Comparison of ENCODE assay signal across 11 cellular contexts in genomic region chr14:75823334-75823733, GRCh38.
DNase-seq lines count a peak whose midpoint lies in the region; ATAC-seq, FAIRE-seq and TF ChIP-seq lines count a peak whose summit lies in the region.
"Had no signal": no experiment of that assay in that cellular context is flagged by ENCODE, and none has a peak within 500 bp of the region (broad histone marks: within the 10 kb centered on the region; RNA-seq: fewer than 3 reads in every experiment).

No MANE protein-coding gene starts in this region.

- CTCF ChIA-PET in HCT116 (lab: Charles Lee), result interaction anchor here (1.3 kb wide), 1 partner anchor 159 kb away, joined by 5 read pairs; no protein-coding TSS in a partner anchor

- TF ChIP-seq CTCF in HCT116 (IDR thresholded peaks at IDR 0.05 in 2 of 3, conservative IDR thresholded peaks at IDR 0.05 in 1 of 3; ENCODE audit: borderline replicate concordance in 1 of 3, insufficient read depth in 1 of 3, low read depth in 2 of 3, low read length in 2 of 3) (no peak), chondrocyte (IDR thresholded peaks at IDR 0.05) (no peak), hepatocyte (IDR thresholded peaks at IDR 0.05; ENCODE audit: poor library complexity) (no peak), endothelial cell (IDR thresholded peaks at IDR 0.05; ENCODE audit: unreplicated experiment) (no peak)

- H3K27me3 Mint-ChIP-seq in chondrocyte (ENCODE audit: low read depth), result no peaks in the 10 kb centered on the region
- no peaks in the 10 kb centered on the region for H3K27me3 Mint-ChIP-seq in endothelial cell (ENCODE audit: unreplicated experiment)
- H3K27me3 Mint-ChIP-seq: IgD-negative memory B cell had no signal

- H3K4me3 ChIP-seq in HCT116 (replicated peaks in 1 of 2; ENCODE audit: low read depth in 1 of 2, low read length in 2 of 2) (no peak overlapping the region), hepatocyte (no peak overlapping the region), skin epidermis (no peak overlapping the region)

- H2AFZ ChIP-seq in HCT116 (ENCODE audit: low read depth, low read length, poor library complexity, severe bottlenecking) (no peak overlapping the region), hepatocyte (no peak overlapping the region)

- RAD21 ChIA-PET in HCT116 (lab: Charles Lee; ENCODE audit: low non-redundant PET in 1 of 2, low total read pairs in 2 of 2, uncharacterized antibody in 2 of 2, unreplicated experiment in 2 of 2), result no interaction called here

- H3K27ac ChIP-seq in HCT116 (ENCODE audit: low read depth, low read length) (peak overlapping the region; percentile 75), hepatocyte (peak overlapping the region; percentile 93), skin epidermis (peak overlapping the region in 17 of 21 experiments; percentile 0 to 90 (median 54))

- peak overlapping the region; percentile 53; the same call in 1 of the 2 replicates for H3K4me2 ChIP-seq in HCT116 (ENCODE audit: low read length)
- H3K4me2 ChIP-seq in hepatocyte, result no peak overlapping the region

- H3K4me1 Mint-ChIP-seq in chondrocyte (ENCODE audit: low read depth) (peaks cover 71% of the 10 kb centered on the region), endothelial cell (ENCODE audit: unreplicated experiment) (no peaks in the 10 kb centered on the region)

- no peaks in the 10 kb centered on the region for H3K27me3 ChIP-seq in HCT116 (ENCODE audit: insufficient read depth, low read length)
- no peaks in the 10 kb centered on the region for H3K27me3 ChIP-seq in hepatocyte

- no peak for FAIRE-seq in frontal cortex (lab: Jason Lieb, UNC)

- no peaks in the 10 kb centered on the region for H3K9me2 ChIP-seq in HCT116 (ENCODE audit: insufficient read depth)
- H3K9me2 ChIP-seq in hepatocyte (replicated peaks; ENCODE audit: insufficient read depth), result no peaks in the 10 kb centered on the region

- 54% methylated on average over 4 of the region's 4 CpGs for WGBS in hepatocyte (ENCODE audit: low lambda C conversion rate, missing lambda C conversion rate)

- H3K27ac Mint-ChIP-seq in chondrocyte (ENCODE audit: unreplicated experiment) (peak overlapping the region; percentile 98), endothelial cell (ENCODE audit: unreplicated experiment) (no peak overlapping the region)
- H3K27ac Mint-ChIP-seq: IgD-negative memory B cell had no signal

- BruUV-seq in HCT116 (replicated peaks; lab: Mats Ljungman, UMichigan), result no TSS peak

- H3K9me3 Mint-ChIP-seq in chondrocyte (ENCODE audit: low read depth) (no peaks in the 10 kb centered on the region), endothelial cell (ENCODE audit: unreplicated experiment) (no peaks in the 10 kb centered on the region)
- H3K9me3 Mint-ChIP-seq: IgD-negative memory B cell had no signal

- no peak for ATAC-seq in HCT116

- H3K9me3 ChIP-seq in HCT116 (ENCODE audit: control insufficient read depth in 1 of 2, insufficient read depth in 1 of 2, low read depth in 1 of 2, low read length in 2 of 2) (no peaks in the 10 kb centered on the region), hepatocyte (ENCODE audit: low read depth) (no peaks in the 10 kb centered on the region)

- no peaks in the 10 kb centered on the region for H3K79me2 ChIP-seq in HCT116 (ENCODE audit: insufficient read depth, low read length)
- H3K79me2 ChIP-seq in hepatocyte, result no peaks in the 10 kb centered on the region

- DNase-seq in HCT116 (ENCODE audit: low read depth, low spot score) (no peak), chondrocyte (ENCODE audit: low spot score) (no peak), hepatocyte (ENCODE audit: low spot score) (no peak), NCI-H1092 treated with DMSO at 0.1 percent for 48 hours (lab: John Stamatoyannopoulos, UW) (no peak), endothelial cell (ENCODE audit: low spot score) (no peak), frontal cortex (ENCODE audit: low spot score in 2 of 2) (no peak), NCI-H1105 (lab: John Stamatoyannopoulos, UW) (no peak)
- DNase-seq: NCI-H446; stimulated activated CD4-positive, alpha-beta T cell treated with anti-CD3 and anti-CD28 coated beads, Interleukin-4, amount 100 ng/mL, for 4 hours had no signal

- H3K36me3 ChIP-seq in HCT116 (ENCODE audit: control insufficient read depth in 1 of 2, insufficient read depth in 2 of 2, low read length in 2 of 2) (no peaks in the 10 kb centered on the region), hepatocyte (replicated peaks; ENCODE audit: insufficient read depth, low read depth) (no peaks in the 10 kb centered on the region)

- intact Hi-C loops in HCT116 (cut with micrococcal nuclease), result no loop called here

- peak overlapping the region; percentile 23 for H3K4me3 Mint-ChIP-seq in chondrocyte (ENCODE audit: unreplicated experiment)
- H3K4me3 Mint-ChIP-seq in endothelial cell (ENCODE audit: unreplicated experiment), result no peak overlapping the region
- H3K4me3 Mint-ChIP-seq: IgD-negative memory B cell had no signal

- no peaks in the 10 kb centered on the region for H4K20me1 ChIP-seq in HCT116 (ENCODE audit: insufficient read depth)
- no peaks in the 10 kb centered on the region for H4K20me1 ChIP-seq in hepatocyte (ENCODE audit: insufficient read depth, poor library complexity, severe bottlenecking)

- no peak for TF ChIP-seq RAD21 in HCT116 (IDR thresholded peaks at IDR 0.05; ENCODE audit: low read depth)

- POLR2A ChIA-PET in HCT116 (lab: Charles Lee), result no interaction called here

- no peak overlapping the region for H3K9ac ChIP-seq in HCT116 (ENCODE audit: low read length)

- no peaks in the 10 kb centered on the region for H3K36me3 Mint-ChIP-seq in chondrocyte (ENCODE audit: low read depth)
- H3K36me3 Mint-ChIP-seq in endothelial cell (ENCODE audit: low read depth, unreplicated experiment), result peaks cover 5% of the 10 kb centered on the region

- no peak for TF ChIP-seq POLR2A in HCT116 (IDR thresholded peaks at IDR 0.05; ENCODE audit: borderline replicate concordance, extremely low read depth, insufficient read depth, insufficient read length)

- H3K4me1 ChIP-seq in HCT116 (ENCODE audit: control insufficient read depth in 1 of 2, insufficient read depth in 2 of 2, low read length in 2 of 2) (peaks cover 31 to 32% of the 10 kb centered on the region in 2 experiments), hepatocyte (ENCODE audit: insufficient read depth) (peaks cover 50% of the 10 kb centered on the region)

TF ChIP-seq in HCT116, 20 proteins besides CTCF, POLR2A, EP300 and RAD21:
- TF ChIP-seq EZH2 (IDR thresholded peaks at IDR 0.05) (no peak), FOSL1 (IDR thresholded peaks at IDR 0.05; ENCODE audit: low read depth) (no peak), POLR2AphosphoS5 (IDR thresholded peaks at IDR 0.05; ENCODE audit: low read depth, low read length) (no peak), EZH2phosphoT487 (IDR thresholded peaks at IDR 0.05; ENCODE audit: borderline replicate concordance) (no peak), SRF (IDR thresholded peaks at IDR 0.05; ENCODE audit: low read depth) (no peak), ZFX (IDR thresholded peaks at IDR 0.05) (no peak), SP1 (IDR thresholded peaks at IDR 0.05; ENCODE audit: low read depth) (no peak), ZBTB33 (IDR thresholded peaks at IDR 0.05; ENCODE audit: extremely low read depth, insufficient replicate concordance, low read length) (no peak), CBX3 (IDR thresholded peaks at IDR 0.05; ENCODE audit: low read depth) (no peak)
TF ChIP-seq in HCT116: peak in this region for 0.
